11 cellular contexts compared by ENCODE assay signal in genomic region chr19:48806818-48807589, GRCh38. TPM values are rescaled to one million over a fixed set of nuclear protein-coding genes. Genes with fewer than 3 reads are reported as not detected.
DNase-seq lines count a peak whose midpoint lies in the region.
"Had no signal": no experiment of that assay in that cellular context is flagged by ENCODE, and none has a peak within 500 bp of the region (broad histone marks: within the 10 kb centered on the region; RNA-seq: fewer than 3 reads in every experiment).

No MANE protein-coding gene starts in this region.

- H3K27me3 ChIP-seq in effector memory CD4-positive, alpha-beta T cell (replicated peaks; ENCODE audit: control insufficient read depth, insufficient read depth, low read length, poor library complexity, severe bottlenecking), result no peaks in the 10 kb centered on the region
- H3K27me3 ChIP-seq: suprapubic skin had no signal

- H3K4me3 ChIP-seq in effector memory CD4-positive, alpha-beta T cell (ENCODE audit: insufficient read depth, low read depth, low read length, poor library complexity, severe bottlenecking), result no peak overlapping the region
- H3K4me3 ChIP-seq: suprapubic skin had no signal

- DNase-seq in NCI-H2196 (lab: John Stamatoyannopoulos, UW; ENCODE audit: unreplicated experiment) (peak; percentile 35), NCI-H2196 treated with DMSO at 0.1 percent for 48 hours (lab: John Stamatoyannopoulos, UW; ENCODE audit: unreplicated experiment) (no peak), RKO (ENCODE audit: low spot score) (peak; percentile 66), fibroblast of peridontal ligament (ENCODE audit: extremely low read depth) (peak; percentile 47), renal cortical epithelial cell (ENCODE audit: low read depth) (peak; percentile 33), SHP77 treated with DMSO at 0.1 percent for 48 hours (lab: John Stamatoyannopoulos, UW) (no peak), NCI-H187 (lab: John Stamatoyannopoulos, UW) (no peak)
- DNase-seq in effector memory CD4-positive, alpha-beta T cell, result no peak
- DNase-seq: activated CD4-positive, CD25-positive, alpha-beta regulatory T cell treated with anti-CD3 and anti-CD28 coated beads, Interleukin-2, amount 50 U/mL, for 72 hours had no signal

- no peak overlapping the region for H3K27ac ChIP-seq in effector memory CD4-positive, alpha-beta T cell (ENCODE audit: insufficient read depth, low read length, poor library complexity, severe bottlenecking)
- H3K27ac ChIP-seq: suprapubic skin had no signal

- no peaks in the 10 kb centered on the region for H3K9me3 ChIP-seq in effector memory CD4-positive, alpha-beta T cell (ENCODE audit: control insufficient read depth, low read length)
- H3K9me3 ChIP-seq: suprapubic skin had no signal

- no peaks in the 10 kb centered on the region for H3K4me1 ChIP-seq in effector memory CD4-positive, alpha-beta T cell (ENCODE audit: control insufficient read depth, insufficient read depth, low read length, poor library complexity, severe bottlenecking)

- H3K36me3 ChIP-seq in effector memory CD4-positive, alpha-beta T cell (ENCODE audit: control insufficient read depth, insufficient read depth, low read length), result no peaks in the 10 kb centered on the region

RNA-seq across cellular contexts. Expression of gene BCAT2, which starts 3.8 kb away (rescaled TPM):
- 27.2 and 37.3 TPM in 2 replicates for total RNA-seq in renal cortical epithelial cell

RNA-seq across cellular contexts. Expression of gene HSD17B14, which starts 29.3 kb away (rescaled TPM):
- 0.60 and 1.7 TPM in 2 replicates for total RNA-seq in renal cortical epithelial cell

RNA-seq across cellular contexts. Expression of gene FGF21, which starts 51.7 kb away (rescaled TPM):
- not detected in 2 replicates for total RNA-seq in renal cortical epithelial cell
- total RNA-seq: endothelial cell of umbilical vein, suprapubic skin had no signal

RNA-seq across cellular contexts. Expression of gene FUT1, which starts 54.6 kb away (rescaled TPM):
- 0.05 and 3.0 TPM in 2 replicates for total RNA-seq in renal cortical epithelial cell

Comparison
In these comparisons a context has a peak if more than half of its experiments do, and no peak if none do; other contexts are left out.
1. DNase-seq: peak in NCI-H2196 (single experiment), RKO (single experiment), fibroblast of peridontal ligament (single experiment) and renal cortical epithelial cell (single experiment); none in NCI-H2196 treated with DMSO at 0.1 percent for 48 hours (single experiment), effector memory CD4-positive, alpha-beta T cell (0 of 3), SHP77 treated with DMSO at 0.1 percent for 48 hours (single experiment) and NCI-H187 (0 of 2).